In the genomic region with DNA sequence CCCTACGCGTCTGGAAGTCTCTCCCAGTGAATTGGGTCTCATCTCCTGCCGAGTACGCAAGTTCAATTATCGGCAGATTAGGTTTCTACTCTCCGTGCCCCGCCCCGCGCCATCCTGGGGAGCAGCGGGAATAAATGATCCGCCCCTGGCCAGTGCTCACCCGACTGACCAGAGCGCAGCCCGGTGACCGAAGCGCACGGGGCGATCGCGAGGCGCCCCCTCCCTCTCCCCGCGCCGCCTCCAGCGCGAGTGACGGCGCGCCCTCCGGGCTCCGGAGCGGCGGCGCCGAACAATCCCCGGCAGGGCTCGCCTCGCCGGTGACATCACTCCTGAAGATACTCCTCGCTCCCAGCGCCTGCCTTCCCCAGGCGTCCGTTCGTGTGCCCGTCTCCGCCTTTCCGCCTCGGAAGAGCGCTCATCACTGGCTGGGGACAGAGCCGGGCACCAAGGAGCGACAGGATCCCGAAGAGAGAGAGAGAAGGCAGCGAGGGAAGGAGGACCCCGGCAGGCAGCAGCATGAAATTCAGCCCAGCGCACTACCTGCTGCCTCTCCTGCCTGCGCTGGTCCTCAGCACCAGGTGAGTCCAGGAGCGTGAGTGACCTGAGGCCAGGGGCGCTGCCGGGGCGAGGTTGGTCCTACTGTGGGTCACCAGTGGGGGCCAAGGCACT, we compare ENCODE assay signal across 8 cellular contexts. TPM values are rescaled to one million over a fixed set of nuclear protein-coding genes. Genes with fewer than 3 reads are reported as not detected.
DNase-seq lines count a peak whose midpoint lies in the region; ATAC-seq, FAIRE-seq and TF ChIP-seq lines count a peak whose summit lies in the region.

A gene (plus strand): TSS at position 326 of the 669 bp plus-strand sequence.

- TF ChIP-seq RAD21 in A549 (conservative IDR thresholded peaks at IDR 0.05 in 1 of 2, IDR thresholded peaks at IDR 0.05 in 1 of 2) = no peak

- no peaks in the 10 kb centered on the region for H3K4me1 ChIP-seq in A549
- no peaks in the 10 kb centered on the region for H3K4me1 ChIP-seq in left lung
- H3K4me1 ChIP-seq in transverse colon = peaks cover 0 to 12% (median 3%) of the 10 kb centered on the region in 4 donors

- peak; percentile 65 to 70 for ATAC-seq in A549
- peak; percentile 93 for ATAC-seq in left lung
- ATAC-seq in HG03469 (IDR thresholded peaks at IDR 0.05; ENCODE audit: unreplicated experiment) = no peak
- ATAC-seq in HG02642 (IDR thresholded peaks at IDR 0.05; ENCODE audit: poor library complexity, unreplicated experiment) = no peak

- no peaks in the 10 kb centered on the region for H3K9me3 ChIP-seq in A549
- no peaks in the 10 kb centered on the region for H3K9me3 ChIP-seq in left lung
- no peaks in the 10 kb centered on the region for H3K9me3 ChIP-seq in transverse colon

- 15% methylated on average over 23 of the region's 60 CpGs for WGBS in A549 (ENCODE audit: missing lambda C conversion rate)
- WGBS in transverse colon (ENCODE audit: low coverage in 1 of 2), 2 donors = 18% methylated on average over 51 of the region's 60 CpGs; no CpG with 5 or more reads in 1 of the 2 donors

- POLR2A ChIA-PET in A549 (lab: Yijun Ruan, JAX) = no interaction called here

- H3K36me3 ChIP-seq in left lung = no peaks in the 10 kb centered on the region
- H3K36me3 ChIP-seq in transverse colon = no peaks in the 10 kb centered on the region

- peak within 1 kb of the TSS; percentile 29; the same call in 2 of the 3 replicates for H3K4me3 ChIP-seq in A549
- peak within 1 kb of the TSS; percentile 21 to 25 for H3K4me3 ChIP-seq in left lung
- peak within 1 kb of the TSS in 3 of 4 donors; percentile 24 to 53 (median 32) for H3K4me3 ChIP-seq in transverse colon

- no peak for FAIRE-seq in A549 (lab: Jason Lieb, UNC)

- TF ChIP-seq EP300 in A549 (IDR thresholded peaks at IDR 0.05) = no peak
- TF ChIP-seq EP300 in transverse colon (IDR thresholded peaks at IDR 0.05; ENCODE audit: low read depth) = no peak

- DNase-seq in A549 (ENCODE audit: low read depth in 1 of 2, low spot score in 1 of 2) (no peak), NCI-H1417 treated with DMSO at 0.1 percent for 48 hours (lab: John Stamatoyannopoulos, UW) (peak; percentile 22), left lung (peak; percentile 32 to 70), transverse colon (no peak)
- no peak for DNase-seq in activated CD4-positive, alpha-beta T cell treated with anti-CD3 and anti-CD28 coated beads for 4 hours

- H3K27me3 ChIP-seq in left lung (peaks cover 18 to 29% of the 10 kb centered on the region in 2 donors), transverse colon (peaks cover 36% of the 10 kb centered on the region)

- TF ChIP-seq POLR2A in A549 (IDR thresholded peaks at IDR 0.05; ENCODE audit: low read length) (no peak), transverse colon (IDR thresholded peaks at IDR 0.05) (no peak)

- CTCF ChIA-PET in A549 (lab: Yijun Ruan, JAX) = no interaction called here

- TF ChIP-seq CTCF in A549 (IDR thresholded peaks at IDR 0.05) = no peak
- no peak for TF ChIP-seq CTCF in left lung (IDR thresholded peaks at IDR 0.05)
- no peak for TF ChIP-seq CTCF in transverse colon (IDR thresholded peaks at IDR 0.05)

- in situ Hi-C loops in transverse colon (cut with MboI; ENCODE audit: low pct_ligation_motif_present in 1 of 4, low pct_unique_long_range_greater_than_20kb in 1 of 4, low sequenced_read_pairs in 3 of 4) = no loop called here

- H3K27ac ChIP-seq in A549 = no peak within 1 kb of the TSS
- peak within 1 kb of the TSS; percentile 39 for H3K27ac ChIP-seq in cingulate gyrus (ENCODE audit: low read depth, low read length)
- no peak within 1 kb of the TSS for H3K27ac ChIP-seq in left lung
- no peak within 1 kb of the TSS for H3K27ac ChIP-seq in transverse colon

- intact Hi-C loops in left lung (cut with DNase I) = no loop called here
- intact Hi-C loops in transverse colon (cut with DNase I; ENCODE audit: low total_unique reads) = no loop called here

- peak within 1 kb of the TSS; percentile 65 for H3K4me2 ChIP-seq in A549

TF ChIP-seq in A549, 52 proteins besides CTCF, POLR2A, EP300 and RAD21:
- no peak for TF ChIP-seq ZC3H11A (IDR thresholded peaks at IDR 0.05)
- TF ChIP-seq, protein P1, sequence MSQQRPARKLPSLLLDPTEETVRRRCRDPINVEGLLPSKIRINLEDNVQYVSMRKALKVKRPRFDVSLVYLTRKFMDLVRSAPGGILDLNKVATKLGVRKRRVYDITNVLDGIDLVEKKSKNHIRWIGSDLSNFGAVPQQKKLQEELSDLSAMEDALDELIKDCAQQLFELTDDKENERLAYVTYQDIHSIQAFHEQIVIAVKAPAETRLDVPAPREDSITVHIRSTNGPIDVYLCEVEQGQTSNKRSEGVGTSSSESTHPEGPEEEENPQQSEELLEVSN (IDR thresholded peaks at IDR 0.05; ENCODE audit: borderline replicate concordance, low read depth) = no peak
- no peak for TF ChIP-seq MAFK (IDR thresholded peaks at IDR 0.05; ENCODE audit: partially characterized antibody)
- no peak for TF ChIP-seq ESRRA (IDR thresholded peaks at IDR 0.05; ENCODE audit: borderline replicate concordance, low read length)

RNA-seq across cellular contexts. Expression of the gene that starts here (rescaled TPM):
- polyA plus RNA-seq in A549 (2011; rRNA removed) = not detected in 2 replicates
- polyA plus RNA-seq in A549 (2012; cell fraction: cytosol; rRNA removed) = not detected in 2 replicates
- polyA plus RNA-seq in A549 (2012; cell fraction: nucleus; rRNA removed) = not detected in 2 replicates
- polyA plus RNA-seq in A549 (2017; fragmentation: RNase III; extraction: RNeasy Plus Mini Kit Qiagen cat#74134 plus additional on column Dnase treatment) = not detected in 3 replicates
- not detected in 2 replicates for polyA minus RNA-seq in A549 (2011; rRNA and poly(A)+ RNA removed)
- total RNA-seq in left lung = 1 to 10 TPM in 1 of 2 donors, not detected in 1; 1.2 TPM
- total RNA-seq in transverse colon = 1 to 10 TPM in 3 of 4 donors, not detected in 1; 2.2 to 3.3 (median 2.4) TPM

Comparison
In these comparisons a context has a peak if more than half of its experiments do, and no peak if none do; other contexts are left out.
1. Peak in ATAC-seq, H3K4me3 ChIP-seq and H3K4me2 ChIP-seq in A549; RNA of the gene not detected or under 1 TPM.
2. DNase-seq: peak in NCI-H1417 treated with DMSO at 0.1 percent for 48 hours (single experiment) and left lung (2 of 2); none in A549 (0 of 2), transverse colon (single experiment) and activated CD4-positive, alpha-beta T cell treated with anti-CD3 and anti-CD28 coated beads for 4 hours (0 of 2).
3. Peak in every context shown above with its lines, with median percentiles within 50 percentile points of each other: H3K4me3 ChIP-seq.